ENCODE assay signal across 1 cellular context in the genomic region with DNA sequence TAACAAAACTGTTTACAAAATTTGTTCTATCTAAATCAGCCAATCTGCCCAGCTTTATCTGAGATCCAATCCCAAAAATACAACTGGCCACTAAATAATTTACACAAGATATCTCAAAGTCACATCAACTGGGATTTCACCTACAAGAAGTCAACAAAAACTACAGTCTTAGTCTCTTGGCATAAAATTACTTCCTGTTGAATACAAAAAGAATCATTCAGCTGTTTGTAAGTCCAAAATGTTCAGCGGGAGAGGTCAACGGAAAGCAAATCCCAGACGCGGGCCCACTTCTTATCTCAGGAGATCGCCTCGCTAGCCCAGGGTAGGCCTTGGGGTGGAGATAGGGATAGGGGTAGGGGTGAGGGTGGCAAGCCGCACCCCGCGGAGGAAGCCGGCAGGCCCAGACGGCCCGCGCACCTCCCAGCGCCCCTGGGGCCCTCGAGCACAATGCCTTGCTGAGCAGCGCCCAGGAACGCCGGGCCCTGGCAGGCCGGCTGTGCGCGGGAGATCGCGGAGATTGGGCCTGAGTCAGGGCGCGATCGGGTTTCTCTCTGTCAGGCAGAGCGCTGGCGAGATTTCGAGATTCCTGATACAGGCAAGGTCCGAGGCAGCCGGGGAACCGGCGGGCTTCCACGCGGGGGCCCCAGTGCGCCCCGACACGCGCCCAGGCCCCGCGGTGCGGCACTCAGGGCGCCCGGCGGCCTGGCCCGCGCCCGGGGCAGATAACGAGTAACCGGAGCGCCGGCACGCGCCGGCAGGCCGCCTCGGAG.
TF ChIP-seq lines count a peak whose summit lies in the region.

No MANE protein-coding gene starts in this region.

TF ChIP-seq in SK-N-SH, 30 proteins besides CTCF, POLR2A, EP300 and RAD21 (continued from another document):
- TF ChIP-seq CHD2 (IDR thresholded peaks at IDR 0.05; ENCODE audit: low read length, partially characterized antibody) (no peak), SIN3A (IDR thresholded peaks at IDR 0.05; ENCODE audit: borderline replicate concordance, low read depth, low read length) (peak; percentile 63; the same call in 1 of the 2 replicates), EZH2phosphoT487 (IDR thresholded peaks at IDR 0.05; ENCODE audit: borderline replicate concordance, low read depth) (no peak), GATA2 (CRISPR knock-in tag; IDR thresholded peaks at IDR 0.05) (peak; percentile 95), YY1 (IDR thresholded peaks at IDR 0.05; ENCODE audit: low read depth) (peak; percentile 61; the same call in 1 of the 2 replicates), RXRA (IDR thresholded peaks at IDR 0.05; ENCODE audit: borderline replicate concordance, low read depth) (no peak), SMC3 (IDR thresholded peaks at IDR 0.05; ENCODE audit: low read depth, low read length) (no peak), GABPA (IDR thresholded peaks at IDR 0.05; ENCODE audit: low read depth) (no peak), TEAD4 (IDR thresholded peaks at IDR 0.05; ENCODE audit: borderline replicate concordance, insufficient read depth) (no peak), RFX5 (IDR thresholded peaks at IDR 0.05; ENCODE audit: low read length) (no peak), FOSL2 (IDR thresholded peaks at IDR 0.05; ENCODE audit: borderline replicate concordance, low read depth) (no peak), JUND (IDR thresholded peaks at IDR 0.05) (no peak; the same call in 1 of the 2 replicates), FOXJ3 (CRISPR knock-in tag; IDR thresholded peaks at IDR 0.05) (no peak), RCOR1 (IDR thresholded peaks at IDR 0.05; ENCODE audit: low read length) (no peak), POLR2AphosphoS5 (IDR thresholded peaks at IDR 0.05; ENCODE audit: low read depth, low read length) (no peak), MXI1 (IDR thresholded peaks at IDR 0.05; ENCODE audit: low read depth, low read length) (0 out of 2 replicates have a peak, but pooled peaks have one; percentile 22), TAF1 (IDR thresholded peaks at IDR 0.05; ENCODE audit: borderline replicate concordance, low read depth, low read length) (peak; percentile 58; the same call in 1 of the 2 replicates), TCF12 (IDR thresholded peaks at IDR 0.05) (no peak), ELF1 (IDR thresholded peaks at IDR 0.05) (no peak), NFIC (IDR thresholded peaks at IDR 0.05; ENCODE audit: borderline replicate concordance) (0 out of 2 replicates have a peak, but pooled peaks have one; percentile 4)
- TF ChIP-seq, protein P1, sequence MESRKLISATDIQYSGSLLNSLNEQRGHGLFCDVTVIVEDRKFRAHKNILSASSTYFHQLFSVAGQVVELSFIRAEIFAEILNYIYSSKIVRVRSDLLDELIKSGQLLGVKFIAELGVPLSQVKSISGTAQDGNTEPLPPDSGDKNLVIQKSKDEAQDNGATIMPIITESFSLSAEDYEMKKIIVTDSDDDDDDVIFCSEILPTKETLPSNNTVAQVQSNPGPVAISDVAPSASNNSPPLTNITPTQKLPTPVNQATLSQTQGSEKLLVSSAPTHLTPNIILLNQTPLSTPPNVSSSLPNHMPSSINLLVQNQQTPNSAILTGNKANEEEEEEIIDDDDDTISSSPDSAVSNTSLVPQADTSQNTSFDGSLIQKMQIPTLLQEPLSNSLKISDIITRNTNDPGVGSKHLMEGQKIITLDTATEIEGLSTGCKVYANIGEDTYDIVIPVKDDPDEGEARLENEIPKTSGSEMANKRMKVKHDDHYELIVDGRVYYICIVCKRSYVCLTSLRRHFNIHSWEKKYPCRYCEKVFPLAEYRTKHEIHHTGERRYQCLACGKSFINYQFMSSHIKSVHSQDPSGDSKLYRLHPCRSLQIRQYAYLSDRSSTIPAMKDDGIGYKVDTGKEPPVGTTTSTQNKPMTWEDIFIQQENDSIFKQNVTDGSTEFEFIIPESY (IDR thresholded peaks at IDR 0.05; ENCODE audit: borderline replicate concordance, low read depth) = no peak
- TF ChIP-seq, protein P2, sequence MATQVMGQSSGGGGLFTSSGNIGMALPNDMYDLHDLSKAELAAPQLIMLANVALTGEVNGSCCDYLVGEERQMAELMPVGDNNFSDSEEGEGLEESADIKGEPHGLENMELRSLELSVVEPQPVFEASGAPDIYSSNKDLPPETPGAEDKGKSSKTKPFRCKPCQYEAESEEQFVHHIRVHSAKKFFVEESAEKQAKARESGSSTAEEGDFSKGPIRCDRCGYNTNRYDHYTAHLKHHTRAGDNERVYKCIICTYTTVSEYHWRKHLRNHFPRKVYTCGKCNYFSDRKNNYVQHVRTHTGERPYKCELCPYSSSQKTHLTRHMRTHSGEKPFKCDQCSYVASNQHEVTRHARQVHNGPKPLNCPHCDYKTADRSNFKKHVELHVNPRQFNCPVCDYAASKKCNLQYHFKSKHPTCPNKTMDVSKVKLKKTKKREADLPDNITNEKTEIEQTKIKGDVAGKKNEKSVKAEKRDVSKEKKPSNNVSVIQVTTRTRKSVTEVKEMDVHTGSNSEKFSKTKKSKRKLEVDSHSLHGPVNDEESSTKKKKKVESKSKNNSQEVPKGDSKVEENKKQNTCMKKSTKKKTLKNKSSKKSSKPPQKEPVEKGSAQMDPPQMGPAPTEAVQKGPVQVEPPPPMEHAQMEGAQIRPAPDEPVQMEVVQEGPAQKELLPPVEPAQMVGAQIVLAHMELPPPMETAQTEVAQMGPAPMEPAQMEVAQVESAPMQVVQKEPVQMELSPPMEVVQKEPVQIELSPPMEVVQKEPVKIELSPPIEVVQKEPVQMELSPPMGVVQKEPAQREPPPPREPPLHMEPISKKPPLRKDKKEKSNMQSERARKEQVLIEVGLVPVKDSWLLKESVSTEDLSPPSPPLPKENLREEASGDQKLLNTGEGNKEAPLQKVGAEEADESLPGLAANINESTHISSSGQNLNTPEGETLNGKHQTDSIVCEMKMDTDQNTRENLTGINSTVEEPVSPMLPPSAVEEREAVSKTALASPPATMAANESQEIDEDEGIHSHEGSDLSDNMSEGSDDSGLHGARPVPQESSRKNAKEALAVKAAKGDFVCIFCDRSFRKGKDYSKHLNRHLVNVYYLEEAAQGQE (IDR thresholded peaks at IDR 0.05; ENCODE audit: low read depth, low read length) = no peak
- TF ChIP-seq, protein P3, sequence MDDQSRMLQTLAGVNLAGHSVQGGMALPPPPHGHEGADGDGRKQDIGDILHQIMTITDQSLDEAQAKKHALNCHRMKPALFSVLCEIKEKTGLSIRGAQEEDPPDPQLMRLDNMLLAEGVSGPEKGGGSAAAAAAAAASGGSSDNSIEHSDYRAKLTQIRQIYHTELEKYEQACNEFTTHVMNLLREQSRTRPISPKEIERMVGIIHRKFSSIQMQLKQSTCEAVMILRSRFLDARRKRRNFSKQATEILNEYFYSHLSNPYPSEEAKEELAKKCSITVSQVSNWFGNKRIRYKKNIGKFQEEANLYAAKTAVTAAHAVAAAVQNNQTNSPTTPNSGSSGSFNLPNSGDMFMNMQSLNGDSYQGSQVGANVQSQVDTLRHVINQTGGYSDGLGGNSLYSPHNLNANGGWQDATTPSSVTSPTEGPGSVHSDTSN (IDR thresholded peaks at IDR 0.05) = 0 out of 2 replicates have a peak, but pooled peaks have one; percentile 3
- TF ChIP-seq, protein P4, sequence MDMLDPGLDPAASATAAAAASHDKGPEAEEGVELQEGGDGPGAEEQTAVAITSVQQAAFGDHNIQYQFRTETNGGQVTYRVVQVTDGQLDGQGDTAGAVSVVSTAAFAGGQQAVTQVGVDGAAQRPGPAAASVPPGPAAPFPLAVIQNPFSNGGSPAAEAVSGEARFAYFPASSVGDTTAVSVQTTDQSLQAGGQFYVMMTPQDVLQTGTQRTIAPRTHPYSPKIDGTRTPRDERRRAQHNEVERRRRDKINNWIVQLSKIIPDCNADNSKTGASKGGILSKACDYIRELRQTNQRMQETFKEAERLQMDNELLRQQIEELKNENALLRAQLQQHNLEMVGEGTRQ (IDR thresholded peaks at IDR 0.05; ENCODE audit: borderline replicate concordance, low read depth, low read length) = no peak
TF ChIP-seq in SK-N-SH: peak in this region for 9.
